In genomic region chr16:85310868-85311585, GRCh38 we compare ENCODE assay signal across 10 cellular contexts.
A peak's percentile ranks its signal among the peaks of the same experiment; 100 is the strongest.
DNase-seq lines count a peak whose midpoint lies in the region; ATAC-seq and TF ChIP-seq lines count a peak whose summit lies in the region.
"Had no signal": no experiment of that assay in that cellular context is flagged by ENCODE, and none has a peak within 500 bp of the region (broad histone marks: within the 10 kb centered on the region; RNA-seq: fewer than 3 reads in every experiment).

No MANE protein-coding gene starts in this region.

- no peak overlapping the region for H3K9ac ChIP-seq in H9 (ENCODE audit: extremely low read depth, insufficient read length, low read length)

- TF ChIP-seq CTCF in H9 (conservative IDR thresholded peaks at IDR 0.05) (no peak), WTC11 (IDR thresholded peaks at IDR 0.05) (no peak), sigmoid colon (IDR thresholded peaks at IDR 0.05) (no peak), nephron progenitor cell (IDR thresholded peaks at IDR 0.05) (no peak)

- H3K4me2 ChIP-seq in H9 (ENCODE audit: insufficient read depth, insufficient read length, low read length), result peak overlapping the region; percentile 13

- H3K4me1 Mint-ChIP-seq in H9 (peaks cover 33 to 63% of the 10 kb centered on the region in 2 experiments), WTC11 (peaks cover 66% of the 10 kb centered on the region), nephron progenitor cell (peaks cover 76% of the 10 kb centered on the region)

- H3K36me3 ChIP-seq in sigmoid colon, result no peaks in the 10 kb centered on the region
- no peaks in the 10 kb centered on the region for H3K36me3 ChIP-seq in effector memory CD4-positive, alpha-beta T cell (ENCODE audit: control insufficient read depth, insufficient read depth, low read length)

- H2AFZ ChIP-seq in H9 (ENCODE audit: low read length), result no peak overlapping the region

- H3K27ac Mint-ChIP-seq in H9, result no peak overlapping the region; a peak in 1 of 7 replicates
- H3K27ac Mint-ChIP-seq in WTC11, result no peak overlapping the region
- no peak overlapping the region for H3K27ac Mint-ChIP-seq in nephron progenitor cell

- H3K14ac ChIP-seq in H9 (ENCODE audit: insufficient read depth, low read length), result no peak overlapping the region

- H3K79me1 ChIP-seq in H9 (ENCODE audit: insufficient read depth, low read depth, low read length, poor library complexity, severe bottlenecking), result no peaks in the 10 kb centered on the region

- no peak overlapping the region for H4K5ac ChIP-seq in H9 (ENCODE audit: insufficient read length, low read depth, low read length)

- H3K27me3 Mint-ChIP-seq in H9 (ENCODE audit: low read depth), result peaks cover 24% of the 10 kb centered on the region
- H3K27me3 Mint-ChIP-seq in WTC11 (ENCODE audit: low read depth), result no peaks in the 10 kb centered on the region; the same call in 1 of the 2 replicates
- H3K27me3 Mint-ChIP-seq in nephron progenitor cell (ENCODE audit: low read depth, poor library complexity), result peaks cover 43% of the 10 kb centered on the region

- H3K23me2 ChIP-seq in H9 (ENCODE audit: insufficient read length, low read depth, low read length, poor library complexity, severe bottlenecking), result peaks cover 5% of the 10 kb centered on the region

- H3K36me3 Mint-ChIP-seq in H9 (ENCODE audit: insufficient read depth in 1 of 3, low read depth in 3 of 3), result no peaks in the 10 kb centered on the region; a peak in 1 of 7 replicates
- H3K36me3 Mint-ChIP-seq in WTC11, result 0 out of 2 replicates have a peak, but pooled peaks cover 4% of the 10 kb centered on the region
- H3K36me3 Mint-ChIP-seq in nephron progenitor cell (ENCODE audit: low read depth), result no peaks in the 10 kb centered on the region
- H3K36me3 Mint-ChIP-seq: IgD-negative memory B cell had no signal

- H3K4me3 ChIP-seq in sigmoid colon, result no peak overlapping the region
- no peak overlapping the region for H3K4me3 ChIP-seq in effector memory CD4-positive, alpha-beta T cell (ENCODE audit: insufficient read depth, low read depth, low read length, poor library complexity, severe bottlenecking)

- WGBS in H9 (ENCODE audit: extremely low coverage, insufficient read length, low lambda C conversion rate), result no CpG with 5 or more reads among the region's 27 CpGs
- whole genome bisulfite sequencing in sigmoid colon, 2 donors, result 40 to 49% methylated on average over 27 of the region's 27 CpGs

- no peaks in the 10 kb centered on the region for H3K9me3 ChIP-seq in H9 (ENCODE audit: control insufficient read depth, low read depth, low read length)
- no peaks in the 10 kb centered on the region for H3K9me3 ChIP-seq in sigmoid colon
- no peaks in the 10 kb centered on the region for H3K9me3 ChIP-seq in effector memory CD4-positive, alpha-beta T cell (ENCODE audit: control insufficient read depth, low read length)

- no peak overlapping the region for H3K56ac ChIP-seq in H9 (ENCODE audit: insufficient read length, low read depth, low read length)

- H3K18ac ChIP-seq in H9 (ENCODE audit: insufficient read length, low read depth, low read length), result no peak overlapping the region

- intact Hi-C loops in sigmoid colon (cut with DNase I), result no loop called here

- H3K9me3 Mint-ChIP-seq in H9, result no peaks in the 10 kb centered on the region; a peak in 1 of 5 replicates
- no peaks in the 10 kb centered on the region for H3K9me3 Mint-ChIP-seq in WTC11
- H3K9me3 Mint-ChIP-seq in nephron progenitor cell, result no peaks in the 10 kb centered on the region
- H3K9me3 Mint-ChIP-seq: IgD-negative memory B cell had no signal

- no peak overlapping the region for H4K8ac ChIP-seq in H9 (replicated peaks; ENCODE audit: insufficient read length, low read depth, low read length)

- H3K27ac ChIP-seq in H9 (ENCODE audit: insufficient read length, low read depth, low read length) (no peak overlapping the region), sigmoid colon (peak overlapping the region in 3 of 4 donors; percentile 36 to 65 (median 61))
- H3K27ac ChIP-seq in effector memory CD4-positive, alpha-beta T cell (ENCODE audit: insufficient read depth, low read length, poor library complexity, severe bottlenecking), result no peak overlapping the region

- no peak overlapping the region for H4K91ac ChIP-seq in H9 (ENCODE audit: insufficient read length, low read depth, low read length)

- CTCF ChIA-PET in WTC11 (lab: Charles Lee), result interaction anchor here (0.6 to 4.0 kb wide), 8 partner anchors 13 to 315 kb away, joined by 3 to 23 read pairs (median 3); no protein-coding TSS in a partner anchor

- H3K79me2 ChIP-seq in H9 (ENCODE audit: insufficient read depth, low read length), result no peaks in the 10 kb centered on the region

- H2AK5ac ChIP-seq in H9 (ENCODE audit: insufficient read length, low read length), result no peak overlapping the region

- H3K4me3 Mint-ChIP-seq in H9 (peak overlapping the region in 1 of 2 experiments; percentile 72; a peak in 4 of 5 replicates), WTC11 (peak overlapping the region; percentile 35), nephron progenitor cell (no peak overlapping the region)

- DNase-seq in H9, result no peak
- DNase-seq in WTC11 (ENCODE audit: low spot score), result no peak
- DNase-seq in cerebellar cortex (ENCODE audit: low spot score), result peak; percentile 67
- no peak for DNase-seq in sigmoid colon
- DNase-seq in effector memory CD4-positive, alpha-beta T cell, result no peak
- no peak for DNase-seq in H4 (ENCODE audit: low spot score)
- DNase-seq in nephron progenitor cell, result no peak
- DNase-seq: foreskin melanocyte had no signal

- no peak overlapping the region for H2BK12ac ChIP-seq in H9 (ENCODE audit: insufficient read length, low read depth, low read length)

- no peak overlapping the region for H2BK15ac ChIP-seq in H9 (ENCODE audit: low read depth, low read length)

- H2BK5ac ChIP-seq in H9 (ENCODE audit: insufficient read length, low read length), result no peak overlapping the region

- no peak overlapping the region for H3K23ac ChIP-seq in H9 (ENCODE audit: insufficient read length, low read depth, low read length)

- H2BK20ac ChIP-seq in H9 (ENCODE audit: low read depth, low read length, poor library complexity, severe bottlenecking), result no peak overlapping the region

- POLR2A ChIA-PET in WTC11 (lab: Charles Lee), result interaction anchor here (0.5 kb wide), 1 partner anchor 216 kb away, joined by 3 read pairs; no protein-coding TSS in a partner anchor

- no peak overlapping the region for H3T11ph ChIP-seq in H9 (ENCODE audit: low read length)

- peak; percentile 32 for ATAC-seq in WTC11
- ATAC-seq in HG02798 (IDR thresholded peaks at IDR 0.05; ENCODE audit: poor library complexity, unreplicated experiment), result no peak

- H2BK120ac ChIP-seq in H9 (ENCODE audit: low read depth, low read length, poor library complexity, severe bottlenecking), result no peak overlapping the region

- H3K4me1 ChIP-seq in H9 (ENCODE audit: insufficient read depth, low read length) (peaks cover 15% of the 10 kb centered on the region; the same call in 1 of the 2 replicates), sigmoid colon (peaks cover 0 to 66% (median 39%) of the 10 kb centered on the region in 4 donors)
- peaks cover 9% of the 10 kb centered on the region for H3K4me1 ChIP-seq in effector memory CD4-positive, alpha-beta T cell (ENCODE audit: control insufficient read depth, insufficient read depth, low read length, poor library complexity, severe bottlenecking)

- no peaks in the 10 kb centered on the region for H3K27me3 ChIP-seq in H9 (ENCODE audit: insufficient read depth, low read length)
- H3K27me3 ChIP-seq in sigmoid colon, result no peaks in the 10 kb centered on the region
- H3K27me3 ChIP-seq in effector memory CD4-positive, alpha-beta T cell (replicated peaks; ENCODE audit: control insufficient read depth, insufficient read depth, low read length, poor library complexity, severe bottlenecking), result no peaks in the 10 kb centered on the region

- no peak for TF ChIP-seq POLR2A in sigmoid colon (IDR thresholded peaks at IDR 0.05)

- TF ChIP-seq EP300 in sigmoid colon (IDR thresholded peaks at IDR 0.05), result no peak

- H4K20me1 ChIP-seq in H9 (ENCODE audit: control insufficient read depth, insufficient read depth, insufficient read length), result peaks cover 3% of the 10 kb centered on the region

- no peak overlapping the region for H3K4ac ChIP-seq in H9 (ENCODE audit: low read depth, low read length)

TF ChIP-seq in WTC11, 78 proteins besides CTCF, POLR2A, EP300 and RAD21:
- TF ChIP-seq, protein P1, sequence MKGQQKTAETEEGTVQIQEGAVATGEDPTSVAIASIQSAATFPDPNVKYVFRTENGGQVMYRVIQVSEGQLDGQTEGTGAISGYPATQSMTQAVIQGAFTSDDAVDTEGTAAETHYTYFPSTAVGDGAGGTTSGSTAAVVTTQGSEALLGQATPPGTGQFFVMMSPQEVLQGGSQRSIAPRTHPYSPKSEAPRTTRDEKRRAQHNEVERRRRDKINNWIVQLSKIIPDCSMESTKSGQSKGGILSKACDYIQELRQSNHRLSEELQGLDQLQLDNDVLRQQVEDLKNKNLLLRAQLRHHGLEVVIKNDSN (CRISPR knock-in tag; IDR thresholded peaks at IDR 0.05), result no peak
- TF ChIP-seq, protein P2, sequence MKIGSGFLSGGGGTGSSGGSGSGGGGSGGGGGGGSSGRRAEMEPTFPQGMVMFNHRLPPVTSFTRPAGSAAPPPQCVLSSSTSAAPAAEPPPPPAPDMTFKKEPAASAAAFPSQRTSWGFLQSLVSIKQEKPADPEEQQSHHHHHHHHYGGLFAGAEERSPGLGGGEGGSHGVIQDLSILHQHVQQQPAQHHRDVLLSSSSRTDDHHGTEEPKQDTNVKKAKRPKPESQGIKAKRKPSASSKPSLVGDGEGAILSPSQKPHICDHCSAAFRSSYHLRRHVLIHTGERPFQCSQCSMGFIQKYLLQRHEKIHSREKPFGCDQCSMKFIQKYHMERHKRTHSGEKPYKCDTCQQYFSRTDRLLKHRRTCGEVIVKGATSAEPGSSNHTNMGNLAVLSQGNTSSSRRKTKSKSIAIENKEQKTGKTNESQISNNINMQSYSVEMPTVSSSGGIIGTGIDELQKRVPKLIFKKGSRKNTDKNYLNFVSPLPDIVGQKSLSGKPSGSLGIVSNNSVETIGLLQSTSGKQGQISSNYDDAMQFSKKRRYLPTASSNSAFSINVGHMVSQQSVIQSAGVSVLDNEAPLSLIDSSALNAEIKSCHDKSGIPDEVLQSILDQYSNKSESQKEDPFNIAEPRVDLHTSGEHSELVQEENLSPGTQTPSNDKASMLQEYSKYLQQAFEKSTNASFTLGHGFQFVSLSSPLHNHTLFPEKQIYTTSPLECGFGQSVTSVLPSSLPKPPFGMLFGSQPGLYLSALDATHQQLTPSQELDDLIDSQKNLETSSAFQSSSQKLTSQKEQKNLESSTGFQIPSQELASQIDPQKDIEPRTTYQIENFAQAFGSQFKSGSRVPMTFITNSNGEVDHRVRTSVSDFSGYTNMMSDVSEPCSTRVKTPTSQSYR (CRISPR knock-in tag; IDR thresholded peaks at IDR 0.05), result no peak
- 0 out of 2 replicates have a peak, but pooled peaks have one; percentile 21 for TF ChIP-seq FOXP1 (CRISPR knock-in tag; IDR thresholded peaks at IDR 0.05; ENCODE audit: borderline replicate concordance)
- TF ChIP-seq MAX (CRISPR knock-in tag; IDR thresholded peaks at IDR 0.05), result 0 out of 2 replicates have a peak, but pooled peaks have one; percentile 37

Comparison
In these comparisons a context has a peak if more than half of its experiments do, and no peak if none do; other contexts are left out.
1. H3K27ac ChIP-seq: peak in sigmoid colon (3 of 4); none in H9 (single experiment) and effector memory CD4-positive, alpha-beta T cell (single experiment).